In genomic region chr7:47551550-47552121, GRCh38 we compare ENCODE assay signal across 17 cellular contexts. TPM values are rescaled to one million over a fixed set of nuclear protein-coding genes. Genes with fewer than 3 reads are reported as not detected.
DNase-seq lines count a peak whose midpoint lies in the region; ATAC-seq and TF ChIP-seq lines count a peak whose summit lies in the region.
"Had no signal": no experiment of that assay in that cellular context is flagged by ENCODE, and none has a peak within 500 bp of the region (broad histone marks: within the 10 kb centered on the region; RNA-seq: fewer than 3 reads in every experiment).

No MANE protein-coding gene starts in this region.

- no peaks in the 10 kb centered on the region for H3K27me3 ChIP-seq in adipocyte (replicated peaks; ENCODE audit: control insufficient read depth, insufficient read depth, low read length)
- no peaks in the 10 kb centered on the region for H3K27me3 ChIP-seq in psoas muscle (ENCODE audit: insufficient read depth in 3 of 3, low read length in 2 of 3)
- H3K27me3 ChIP-seq: gastroesophageal sphincter, SJSA1 had no signal

- no peak overlapping the region for H3K27ac ChIP-seq in psoas muscle
- H3K27ac ChIP-seq: C4-2B, epithelial cell of prostate, gastroesophageal sphincter, SJSA1 had no signal

- no peaks in the 10 kb centered on the region for H3K36me3 ChIP-seq in adipocyte (ENCODE audit: control insufficient read depth, insufficient read depth, low read length, severe bottlenecking)
- H3K36me3 ChIP-seq in psoas muscle (ENCODE audit: insufficient read depth in 1 of 2, low read depth in 1 of 2) = no peaks in the 10 kb centered on the region
- H3K36me3 ChIP-seq: gastroesophageal sphincter had no signal

- peak overlapping the region; percentile 48 for H3K9ac ChIP-seq in adipocyte (ENCODE audit: low read length)

- WGBS in psoas muscle, 3 donors = 53 to 65% (median 60%) methylated on average over 9 of the region's 9 CpGs

- H3K4me1 ChIP-seq in adipocyte (ENCODE audit: control insufficient read depth, insufficient read depth, low read length) = peaks cover 38% of the 10 kb centered on the region
- no peaks in the 10 kb centered on the region for H3K4me1 ChIP-seq in psoas muscle

- TF ChIP-seq CTCF in psoas muscle (IDR thresholded peaks at IDR 0.05) = no peak

- peak; percentile 88 for ATAC-seq in left ventricle myocardium superior
- ATAC-seq in psoas muscle = peak in 1 of 4 donors; percentile 62
- ATAC-seq: gastroesophageal sphincter; naive thymus-derived CD8-positive, alpha-beta T cell had no signal

- intact Hi-C loops in left ventricle myocardium superior (cut with micrococcal nuclease) = no loop called here
- intact Hi-C loops in psoas muscle (cut with DNase I) = no loop called here

- H3K4me3 ChIP-seq in adipocyte (ENCODE audit: low read length) = peak overlapping the region; percentile 39
- no peak overlapping the region for H3K4me3 ChIP-seq in psoas muscle
- H3K4me3 ChIP-seq: gastroesophageal sphincter, lung, SJSA1 had no signal

- no peaks in the 10 kb centered on the region for H3K9me3 ChIP-seq in adipocyte (ENCODE audit: control insufficient read depth, low read length)
- no peaks in the 10 kb centered on the region for H3K9me3 ChIP-seq in psoas muscle
- H3K9me3 ChIP-seq: gastroesophageal sphincter, SJSA1 had no signal

- DNase-seq in adipocyte (ENCODE audit: low read depth) (no peak), left ventricle myocardium superior (peak; percentile 77), psoas muscle (peak; percentile 54 to 74), EL (no peak), AG20443 (ENCODE audit: low spot score) (no peak), AG08395 (ENCODE audit: low spot score) (no peak)
- no peak for DNase-seq in effector CD8-positive, alpha-beta T cell (lab: John Stamatoyannopoulos, UW)
- DNase-seq: activated CD4-positive, alpha-beta T cell treated with anti-CD3 and anti-CD28 coated beads for 1 hour; activated effector memory CD4-positive, alpha-beta T cell treated with anti-CD3 and anti-CD28 coated beads, Interleukin-2, amount 50 U/mL, for 16 hours; amygdala; naive thymus-derived CD8-positive, alpha-beta T cell; NCI-H1930 had no signal

RNA-seq across cellular contexts. Expression of gene TNS3, which starts 30.3 kb away (rescaled TPM):
- total RNA-seq in left ventricle myocardium superior (42.4 TPM), psoas muscle (10 to 100 TPM; 35.0 to 75.3 (median 45.6) TPM)
- 10 to 100 TPM; 11.5 to 20.2 (median 12.5) TPM for polyA plus RNA-seq in psoas muscle
- polyA plus RNA-seq: naive thymus-derived CD8-positive, alpha-beta T cell had no signal

Comparison
In these comparisons a context has a peak if more than half of its experiments do, and no peak if none do; other contexts are left out.
1. DNase-seq: peak in left ventricle myocardium superior (single experiment) and psoas muscle (2 of 2); none in adipocyte (single experiment), EL (single experiment), AG20443 (single experiment), AG08395 (single experiment) and effector CD8-positive, alpha-beta T cell (single experiment).